Comparison of ENCODE assay signal across 1 cellular context in genomic region chr17:50707296-50708049, GRCh38.
A peak's percentile ranks its signal among the peaks of the same experiment; 100 is the strongest.
TF ChIP-seq lines count a peak whose summit lies in the region.

Gene ANKRD40, minus strand, starts transcription at chr17:50707914. Its CDS starts 260 bp downstream, at chr17:50707654.

TF ChIP-seq in K562, 482 proteins besides CTCF, POLR2A, EP300 and RAD21 (continued from another document and continues in another):
- TF ChIP-seq, protein P1, sequence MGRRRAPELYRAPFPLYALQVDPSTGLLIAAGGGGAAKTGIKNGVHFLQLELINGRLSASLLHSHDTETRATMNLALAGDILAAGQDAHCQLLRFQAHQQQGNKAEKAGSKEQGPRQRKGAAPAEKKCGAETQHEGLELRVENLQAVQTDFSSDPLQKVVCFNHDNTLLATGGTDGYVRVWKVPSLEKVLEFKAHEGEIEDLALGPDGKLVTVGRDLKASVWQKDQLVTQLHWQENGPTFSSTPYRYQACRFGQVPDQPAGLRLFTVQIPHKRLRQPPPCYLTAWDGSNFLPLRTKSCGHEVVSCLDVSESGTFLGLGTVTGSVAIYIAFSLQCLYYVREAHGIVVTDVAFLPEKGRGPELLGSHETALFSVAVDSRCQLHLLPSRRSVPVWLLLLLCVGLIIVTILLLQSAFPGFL (CRISPR knock-in tag; IDR thresholded peaks at IDR 0.05) = 0 out of 2 replicates have a peak, but pooled peaks have one; percentile 84
- TF ChIP-seq ZNF354B (CRISPR knock-in tag; IDR thresholded peaks at IDR 0.05) (no peak), ZNF121 (CRISPR knock-in tag; conservative IDR thresholded peaks at IDR 0.05) (no peak), ZNF174 (CRISPR knock-in tag; IDR thresholded peaks at IDR 0.05) (no peak), HMGN3 (IDR thresholded peaks at IDR 0.05; ENCODE audit: borderline replicate concordance, extremely low read depth, insufficient read length, low read depth, low read length) (peak; percentile 65), ZNF431 (CRISPR knock-in tag; IDR thresholded peaks at IDR 0.05) (peak; percentile 10; the same call in 1 of the 2 replicates), TAF9B (IDR thresholded peaks at IDR 0.05; ENCODE audit: partially characterized antibody) (peak; percentile 72), MBD2 (IDR thresholded peaks at IDR 0.05; ENCODE audit: borderline replicate concordance, low read depth) (peak; percentile 75), SRF (CRISPR knock-in tag; IDR thresholded peaks at IDR 0.05) (no peak; a peak in 1 of 4 replicates), ZNF766 (CRISPR knock-in tag; conservative IDR thresholded peaks at IDR 0.05) (0 out of 2 replicates have a peak, but pooled peaks have one; percentile 63), FUS (optimal IDR thresholded peaks at IDR 0.05; ENCODE audit: low read depth, low read length) (no peak), POLR2B (IDR thresholded peaks at IDR 0.05; ENCODE audit: low read depth, partially characterized antibody) (no peak), ZNF165 (CRISPR knock-in tag; IDR thresholded peaks at IDR 0.05; ENCODE audit: borderline replicate concordance) (peak; percentile 63; the same call in 1 of the 2 replicates), C11orf30 (IDR thresholded peaks at IDR 0.05; ENCODE audit: low read depth) (peak; percentile 61), SMAD4 (CRISPR knock-in tag; conservative IDR thresholded peaks at IDR 0.05) (peak; percentile 81), ZNF609 (CRISPR knock-in tag; IDR thresholded peaks at IDR 0.05; ENCODE audit: borderline replicate concordance) (no peak), HDAC3 (IDR thresholded peaks at IDR 0.05; ENCODE audit: borderline replicate concordance, partially characterized antibody) (no peak), ZFPM2 (CRISPR knock-in tag; IDR thresholded peaks at IDR 0.05) (no peak), ZNF589 (CRISPR knock-in tag; IDR thresholded peaks at IDR 0.05; ENCODE audit: low read depth) (no peak; the same call in 1 of the 2 replicates), ETS2 (tag; IDR thresholded peaks at IDR 0.05; ENCODE audit: borderline replicate concordance, poor library complexity, severe bottlenecking) (no peak), ARID1B (IDR thresholded peaks at IDR 0.05) (no peak; the same call in 1 of the 2 replicates), ZFP1 (CRISPR knock-in tag; IDR thresholded peaks at IDR 0.05) (no peak), ELF1 (tag; IDR thresholded peaks at IDR 0.05) (peak; percentile 82), ARNT (IDR thresholded peaks at IDR 0.05) (no peak), HSF4 (CRISPR knock-in tag; IDR thresholded peaks at IDR 0.05; ENCODE audit: borderline replicate concordance) (no peak), COPS2 (conservative IDR thresholded peaks at IDR 0.05) (no peak), HNRNPK (IDR thresholded peaks at IDR 0.05; ENCODE audit: low read depth, low read length, poor library complexity, severe bottlenecking) (no peak), ZNF282 (CRISPR knock-in tag; IDR thresholded peaks at IDR 0.05) (no peak), KLF16 (IDR thresholded peaks at IDR 0.05) (0 out of 2 replicates have a peak, but pooled peaks have one; percentile 43), GABPB2 (CRISPR knock-in tag; conservative IDR thresholded peaks at IDR 0.05) (no peak), KLF10 (CRISPR knock-in tag; IDR thresholded peaks at IDR 0.05) (no peak), PHF21A (IDR thresholded peaks at IDR 0.05; ENCODE audit: borderline replicate concordance, low read depth) (peak; percentile 70; the same call in 1 of the 2 replicates), FIP1L1 (IDR thresholded peaks at IDR 0.05; ENCODE audit: low read depth, low read length, poor library complexity, severe bottlenecking) (peak; percentile 62), ARID2 (IDR thresholded peaks at IDR 0.05) (no peak), TEAD1 (CRISPR knock-in tag; IDR thresholded peaks at IDR 0.05) (peak; percentile 24 to 43; a peak in 1 of 4 replicates)
- TF ChIP-seq, protein P2, sequence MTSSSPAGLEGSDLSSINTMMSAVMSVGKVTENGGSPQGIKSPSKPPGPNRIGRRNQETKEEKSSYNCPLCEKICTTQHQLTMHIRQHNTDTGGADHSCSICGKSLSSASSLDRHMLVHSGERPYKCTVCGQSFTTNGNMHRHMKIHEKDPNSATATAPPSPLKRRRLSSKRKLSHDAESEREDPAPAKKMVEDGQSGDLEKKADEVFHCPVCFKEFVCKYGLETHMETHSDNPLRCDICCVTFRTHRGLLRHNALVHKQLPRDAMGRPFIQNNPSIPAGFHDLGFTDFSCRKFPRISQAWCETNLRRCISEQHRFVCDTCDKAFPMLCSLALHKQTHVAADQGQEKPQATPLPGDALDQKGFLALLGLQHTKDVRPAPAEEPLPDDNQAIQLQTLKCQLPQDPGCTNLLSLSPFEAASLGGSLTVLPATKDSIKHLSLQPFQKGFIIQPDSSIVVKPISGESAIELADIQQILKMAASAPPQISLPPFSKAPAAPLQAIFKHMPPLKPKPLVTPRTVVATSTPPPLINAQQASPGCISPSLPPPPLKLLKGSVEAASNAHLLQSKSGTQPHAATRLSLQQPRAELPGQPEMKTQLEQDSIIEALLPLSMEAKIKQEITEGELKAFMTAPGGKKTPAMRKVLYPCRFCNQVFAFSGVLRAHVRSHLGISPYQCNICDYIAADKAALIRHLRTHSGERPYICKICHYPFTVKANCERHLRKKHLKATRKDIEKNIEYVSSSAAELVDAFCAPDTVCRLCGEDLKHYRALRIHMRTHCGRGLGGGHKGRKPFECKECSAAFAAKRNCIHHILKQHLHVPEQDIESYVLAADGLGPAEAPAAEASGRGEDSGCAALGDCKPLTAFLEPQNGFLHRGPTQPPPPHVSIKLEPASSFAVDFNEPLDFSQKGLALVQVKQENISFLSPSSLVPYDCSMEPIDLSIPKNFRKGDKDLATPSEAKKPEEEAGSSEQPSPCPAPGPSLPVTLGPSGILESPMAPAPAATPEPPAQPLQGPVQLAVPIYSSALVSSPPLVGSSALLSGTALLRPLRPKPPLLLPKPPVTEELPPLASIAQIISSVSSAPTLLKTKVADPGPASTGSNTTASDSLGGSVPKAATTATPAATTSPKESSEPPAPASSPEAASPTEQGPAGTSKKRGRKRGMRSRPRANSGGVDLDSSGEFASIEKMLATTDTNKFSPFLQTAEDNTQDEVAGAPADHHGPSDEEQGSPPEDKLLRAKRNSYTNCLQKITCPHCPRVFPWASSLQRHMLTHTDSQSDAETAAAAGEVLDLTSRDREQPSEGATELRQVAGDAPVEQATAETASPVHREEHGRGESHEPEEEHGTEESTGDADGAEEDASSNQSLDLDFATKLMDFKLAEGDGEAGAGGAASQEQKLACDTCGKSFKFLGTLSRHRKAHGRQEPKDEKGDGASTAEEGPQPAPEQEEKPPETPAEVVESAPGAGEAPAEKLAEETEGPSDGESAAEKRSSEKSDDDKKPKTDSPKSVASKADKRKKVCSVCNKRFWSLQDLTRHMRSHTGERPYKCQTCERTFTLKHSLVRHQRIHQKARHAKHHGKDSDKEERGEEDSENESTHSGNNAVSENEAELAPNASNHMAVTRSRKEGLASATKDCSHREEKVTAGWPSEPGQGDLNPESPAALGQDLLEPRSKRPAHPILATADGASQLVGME (CRISPR knock-in tag; IDR thresholded peaks at IDR 0.05) = peak; percentile 16; the same call in 1 of the 2 replicates
- TF ChIP-seq, protein P3, sequence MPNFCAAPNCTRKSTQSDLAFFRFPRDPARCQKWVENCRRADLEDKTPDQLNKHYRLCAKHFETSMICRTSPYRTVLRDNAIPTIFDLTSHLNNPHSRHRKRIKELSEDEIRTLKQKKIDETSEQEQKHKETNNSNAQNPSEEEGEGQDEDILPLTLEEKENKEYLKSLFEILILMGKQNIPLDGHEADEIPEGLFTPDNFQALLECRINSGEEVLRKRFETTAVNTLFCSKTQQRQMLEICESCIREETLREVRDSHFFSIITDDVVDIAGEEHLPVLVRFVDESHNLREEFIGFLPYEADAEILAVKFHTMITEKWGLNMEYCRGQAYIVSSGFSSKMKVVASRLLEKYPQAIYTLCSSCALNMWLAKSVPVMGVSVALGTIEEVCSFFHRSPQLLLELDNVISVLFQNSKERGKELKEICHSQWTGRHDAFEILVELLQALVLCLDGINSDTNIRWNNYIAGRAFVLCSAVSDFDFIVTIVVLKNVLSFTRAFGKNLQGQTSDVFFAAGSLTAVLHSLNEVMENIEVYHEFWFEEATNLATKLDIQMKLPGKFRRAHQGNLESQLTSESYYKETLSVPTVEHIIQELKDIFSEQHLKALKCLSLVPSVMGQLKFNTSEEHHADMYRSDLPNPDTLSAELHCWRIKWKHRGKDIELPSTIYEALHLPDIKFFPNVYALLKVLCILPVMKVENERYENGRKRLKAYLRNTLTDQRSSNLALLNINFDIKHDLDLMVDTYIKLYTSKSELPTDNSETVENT (CRISPR knock-in tag; IDR thresholded peaks at IDR 0.05) = peak; percentile 53
- TF ChIP-seq, protein P4, sequence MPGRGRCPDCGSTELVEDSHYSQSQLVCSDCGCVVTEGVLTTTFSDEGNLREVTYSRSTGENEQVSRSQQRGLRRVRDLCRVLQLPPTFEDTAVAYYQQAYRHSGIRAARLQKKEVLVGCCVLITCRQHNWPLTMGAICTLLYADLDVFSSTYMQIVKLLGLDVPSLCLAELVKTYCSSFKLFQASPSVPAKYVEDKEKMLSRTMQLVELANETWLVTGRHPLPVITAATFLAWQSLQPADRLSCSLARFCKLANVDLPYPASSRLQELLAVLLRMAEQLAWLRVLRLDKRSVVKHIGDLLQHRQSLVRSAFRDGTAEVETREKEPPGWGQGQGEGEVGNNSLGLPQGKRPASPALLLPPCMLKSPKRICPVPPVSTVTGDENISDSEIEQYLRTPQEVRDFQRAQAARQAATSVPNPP (IDR thresholded peaks at IDR 0.05; ENCODE audit: borderline replicate concordance, insufficient read depth, insufficient read length) = no peak
- TF ChIP-seq, protein P5, sequence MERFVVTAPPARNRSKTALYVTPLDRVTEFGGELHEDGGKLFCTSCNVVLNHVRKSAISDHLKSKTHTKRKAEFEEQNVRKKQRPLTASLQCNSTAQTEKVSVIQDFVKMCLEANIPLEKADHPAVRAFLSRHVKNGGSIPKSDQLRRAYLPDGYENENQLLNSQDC (CRISPR knock-in tag; IDR thresholded peaks at IDR 0.05) = peak; percentile 12; the same call in 1 of the 2 replicates
- TF ChIP-seq, protein P6, sequence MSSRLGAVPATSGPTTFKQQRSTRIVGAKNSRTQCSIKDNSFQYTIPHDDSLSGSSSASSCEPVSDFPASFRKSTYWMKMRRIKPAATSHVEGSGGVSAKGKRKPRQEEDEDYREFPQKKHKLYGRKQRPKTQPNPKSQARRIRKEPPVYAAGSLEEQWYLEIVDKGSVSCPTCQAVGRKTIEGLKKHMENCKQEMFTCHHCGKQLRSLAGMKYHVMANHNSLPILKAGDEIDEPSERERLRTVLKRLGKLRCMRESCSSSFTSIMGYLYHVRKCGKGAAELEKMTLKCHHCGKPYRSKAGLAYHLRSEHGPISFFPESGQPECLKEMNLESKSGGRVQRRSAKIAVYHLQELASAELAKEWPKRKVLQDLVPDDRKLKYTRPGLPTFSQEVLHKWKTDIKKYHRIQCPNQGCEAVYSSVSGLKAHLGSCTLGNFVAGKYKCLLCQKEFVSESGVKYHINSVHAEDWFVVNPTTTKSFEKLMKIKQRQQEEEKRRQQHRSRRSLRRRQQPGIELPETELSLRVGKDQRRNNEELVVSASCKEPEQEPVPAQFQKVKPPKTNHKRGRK (tag; IDR thresholded peaks at IDR 0.05) = no peak
